ENCODE assay signal across 1 cellular context in genomic region chr5:178246736-178247135, GRCh38.
TF ChIP-seq lines count a peak whose summit lies in the region.

No MANE protein-coding gene starts in this region.

TF ChIP-seq in IMR-90, 13 proteins besides CTCF, POLR2A, EP300 and RAD21:
- TF ChIP-seq USF2 (IDR thresholded peaks at IDR 0.05; ENCODE audit: low read depth, low read length) (no peak), MAFK (IDR thresholded peaks at IDR 0.05; ENCODE audit: low read depth, low read length) (no peak), RFX5 (IDR thresholded peaks at IDR 0.05; ENCODE audit: low read depth, low read length) (no peak), MXI1 (IDR thresholded peaks at IDR 0.05; ENCODE audit: borderline replicate concordance, low read depth, low read length) (no peak), BHLHE40 (IDR thresholded peaks at IDR 0.05; ENCODE audit: low read depth, low read length) (no peak), SMC3 (IDR thresholded peaks at IDR 0.05; ENCODE audit: low read depth, low read length) (no peak), NFE2L2 (IDR thresholded peaks at IDR 0.05; ENCODE audit: low read depth, low read length) (no peak), MAZ (IDR thresholded peaks at IDR 0.05; ENCODE audit: borderline replicate concordance, low read depth, low read length) (no peak), ELK1 (IDR thresholded peaks at IDR 0.05; ENCODE audit: borderline replicate concordance, low read depth, low read length) (no peak), FOS (IDR thresholded peaks at IDR 0.05; ENCODE audit: low read depth, low read length) (no peak), CEBPB (IDR thresholded peaks at IDR 0.05; ENCODE audit: low read depth, low read length) (no peak), CHD1 (IDR thresholded peaks at IDR 0.05; ENCODE audit: low read depth, low read length) (no peak), RCOR1 (IDR thresholded peaks at IDR 0.05; ENCODE audit: insufficient replicate concordance, low read length) (no peak)
